Comparison of ENCODE assay signal across 13 cellular contexts in the genomic region with DNA sequence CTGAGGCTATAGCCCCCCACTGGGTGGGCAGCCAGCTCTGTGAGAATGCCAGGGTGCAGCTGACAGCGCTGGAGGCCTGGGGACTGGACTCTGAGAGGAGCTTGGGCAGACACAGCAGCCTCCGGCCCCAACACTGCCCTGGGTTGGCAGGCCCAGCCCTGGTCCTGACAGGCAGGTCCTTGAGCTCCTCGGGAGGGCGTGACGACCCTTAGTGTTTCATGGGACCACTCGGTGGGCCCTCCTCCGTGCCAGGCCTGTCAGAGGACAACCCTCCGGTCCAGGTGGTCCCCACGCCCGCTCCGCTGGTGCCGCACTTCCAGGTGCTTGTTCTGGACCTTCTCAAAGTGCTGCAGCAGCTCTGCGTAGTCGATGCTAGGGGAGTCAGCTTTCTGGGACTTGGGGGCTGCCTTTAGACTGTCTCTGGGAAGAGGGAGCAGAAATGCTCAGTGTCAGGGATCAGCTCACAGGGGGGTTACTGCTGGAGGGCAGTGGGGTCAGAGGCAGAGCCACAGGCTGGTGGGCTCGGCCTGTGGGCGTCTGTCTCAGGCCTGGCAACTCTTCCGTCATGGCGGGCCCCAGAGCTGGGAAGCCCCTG. TPM values are rescaled to one million over a fixed set of nuclear protein-coding genes. Genes with fewer than 3 reads are reported as not detected.
DNase-seq lines count a peak whose midpoint lies in the region; ATAC-seq and TF ChIP-seq lines count a peak whose summit lies in the region.
"Had no signal": no experiment of that assay in that cellular context is flagged by ENCODE, and none has a peak within 500 bp of the region (broad histone marks: within the 10 kb centered on the region; RNA-seq: fewer than 3 reads in every experiment).

No MANE protein-coding gene starts in this region.

- TF ChIP-seq CTCF in C4-2B (conservative IDR thresholded peaks at IDR 0.05) (no peak), adrenal gland (IDR thresholded peaks at IDR 0.05) (no peak), sigmoid colon (IDR thresholded peaks at IDR 0.05) (no peak)

- no peaks in the 10 kb centered on the region for H3K36me3 Mint-ChIP-seq in activated CD4-positive, alpha-beta memory T cell treated with anti-CD3 and anti-CD28 coated beads, Interleukin-2, amount 10 ng/mL, durations not matched to agents 7 days and 5 days (ENCODE audit: low read depth)

- H3K9me3 Mint-ChIP-seq in activated CD4-positive, alpha-beta memory T cell treated with anti-CD3 and anti-CD28 coated beads, Interleukin-2, amount 10 ng/mL, durations not matched to agents 7 days and 5 days = no peaks in the 10 kb centered on the region

- H3K27ac ChIP-seq in C4-2B (peak overlapping the region; percentile 81; the same call in 1 of the 2 replicates), adrenal gland (peak overlapping the region in 4 of 5 donors; percentile 37 to 96 (median 65)), right cardiac atrium (ENCODE audit: low read length) (peak overlapping the region; percentile 91), sigmoid colon (peak overlapping the region; percentile 95 to 99 (median 98))

- peaks cover 14% of the 10 kb centered on the region for H3K27me3 Mint-ChIP-seq in activated CD4-positive, alpha-beta memory T cell treated with anti-CD3 and anti-CD28 coated beads, Interleukin-2, amount 10 ng/mL, durations not matched to agents 7 days and 5 days

- no peaks in the 10 kb centered on the region for H3K9me3 ChIP-seq in adrenal gland (replicated peaks in 1 of 3)
- no peaks in the 10 kb centered on the region for H3K9me3 ChIP-seq in right cardiac atrium (ENCODE audit: control insufficient read depth, low read length)
- H3K9me3 ChIP-seq in sigmoid colon = no peaks in the 10 kb centered on the region

- H3K4me1 ChIP-seq in adrenal gland (replicated peaks in 1 of 2) (peaks cover 37 to 69% of the 10 kb centered on the region in 2 donors), right cardiac atrium (ENCODE audit: control insufficient read depth, insufficient read depth, low read length) (peaks cover 44% of the 10 kb centered on the region), sigmoid colon (peaks cover 4 to 89% (median 86%) of the 10 kb centered on the region in 4 donors)

- H3K27me3 ChIP-seq in adrenal gland (no peaks in the 10 kb centered on the region), right cardiac atrium (ENCODE audit: control insufficient read depth, insufficient read depth) (no peaks in the 10 kb centered on the region), sigmoid colon (no peaks in the 10 kb centered on the region)

- 75 to 86% (median 83%) methylated on average over 7 to 18 of the region's 18 CpGs for WGBS in adrenal gland, 4 donors
- 71% methylated on average over 18 of the region's 18 CpGs for WGBS in right cardiac atrium
- 86 to 90% methylated on average over 18 of the region's 18 CpGs for WGBS in sigmoid colon, 2 donors

- intact Hi-C loops in adrenal gland (cut with DNase I) = no loop called here
- intact Hi-C loops in right cardiac atrium (cut with DNase I) = loop anchor here in 3 of 4 donors (5.0 to 10.0 kb wide), 3 partner anchors 47 to 87 kb away; no protein-coding TSS in a partner anchor
- intact Hi-C loops in sigmoid colon (cut with DNase I) = loop anchor here (2.0 kb wide), 1 partner anchor 23 kb away; no protein-coding TSS in a partner anchor

- TF ChIP-seq POLR2A in adrenal gland (IDR thresholded peaks at IDR 0.05) (no peak), sigmoid colon (IDR thresholded peaks at IDR 0.05) (no peak)

- CTCF ChIA-PET in activated CD4-positive, alpha-beta memory T cell treated with anti-CD3 and anti-CD28 coated beads, Interleukin-2, amount 10 ng/mL, durations not matched to agents 7 days and 5 days (lab: Charles Lee) = interaction anchor here (1.0 to 2.3 kb wide), 2 partner anchors 51 to 84 kb away, joined by 3 to 10 read pairs; no protein-coding TSS in a partner anchor

- peaks cover 1% of the 10 kb centered on the region for H3K4me1 Mint-ChIP-seq in activated CD4-positive, alpha-beta memory T cell treated with anti-CD3 and anti-CD28 coated beads, Interleukin-2, amount 10 ng/mL, durations not matched to agents 7 days and 5 days

- H3K4me3 ChIP-seq in adrenal gland (no peak overlapping the region), right cardiac atrium (ENCODE audit: low read length) (no peak overlapping the region), sigmoid colon (no peak overlapping the region)

- no peak overlapping the region for H3K4me3 Mint-ChIP-seq in activated CD4-positive, alpha-beta memory T cell treated with anti-CD3 and anti-CD28 coated beads, Interleukin-2, amount 10 ng/mL, durations not matched to agents 7 days and 5 days

- no peaks in the 10 kb centered on the region for H3K36me3 ChIP-seq in adrenal gland (replicated peaks in 1 of 2)
- no peaks in the 10 kb centered on the region for H3K36me3 ChIP-seq in sigmoid colon

- no peak for TF ChIP-seq EP300 in sigmoid colon (IDR thresholded peaks at IDR 0.05)

- POLR2A ChIA-PET in activated CD4-positive, alpha-beta memory T cell treated with anti-CD3 and anti-CD28 coated beads, Interleukin-2, amount 10 ng/mL, durations not matched to agents 7 days and 5 days (lab: Charles Lee) = interaction anchor here (2.3 kb wide), 1 partner anchor 8 kb away, joined by 8 read pairs; no protein-coding TSS in a partner anchor

- no peak overlapping the region for H3K27ac Mint-ChIP-seq in activated CD4-positive, alpha-beta memory T cell treated with anti-CD3 and anti-CD28 coated beads, Interleukin-2, amount 10 ng/mL, durations not matched to agents 7 days and 5 days

- DNase-seq in adrenal gland (no peak), right cardiac atrium (peak; percentile 27 to 70 (median 68)), sigmoid colon (no peak), GDM1 (lab: John Stamatoyannopoulos, UW) (no peak), NCI-H526 treated with DMSO at 0.1 percent for 48 hours (lab: John Stamatoyannopoulos, UW) (no peak), kidney tubule cell (ENCODE audit: low spot score) (no peak)
- no peak for DNase-seq in activated CD4-positive, alpha-beta memory T cell treated with anti-CD3 and anti-CD28 coated beads, Interleukin-2, amount 10 ng/mL, durations not matched to agents 7 days and 5 days
- DNase-seq: activated effector memory CD4-positive, alpha-beta T cell treated with Interleukin-2 at 50 U/mL for 16 hours; effector CD4-positive, alpha-beta T cell; NCI-H187 treated with DMSO at 0.1 percent for 48 hours; PC-3; retina had no signal

- ATAC-seq in right cardiac atrium = no peak
- ATAC-seq: PC-3 had no signal

RNA-seq across cellular contexts. Expression of gene MTSS2, which starts 1.9 kb away (rescaled TPM):
- 100 to 1,000 TPM in 1 of 8 donors, 10 to 100 TPM in 7; 60.1 to 127 (median 76.2) TPM for total RNA-seq in adrenal gland
- 100 to 1,000 TPM in 1 of 3 donors, 10 to 100 TPM in 2; 32.4 to 145 (median 39.2) TPM for polyA plus RNA-seq in adrenal gland
- total RNA-seq in right cardiac atrium = 10 to 100 TPM; 60.4 to 71.2 (median 67.7) TPM
- 47.5 TPM for polyA plus RNA-seq in right cardiac atrium
- total RNA-seq in sigmoid colon = 10 to 100 TPM; 36.4 to 100.0 (median 60.7) TPM
- 10 to 100 TPM in 2 of 3 donors, 1 to 10 TPM in 1; 5.4 to 28.2 (median 10.9) TPM for polyA plus RNA-seq in sigmoid colon
- total RNA-seq in activated CD4-positive, alpha-beta memory T cell treated with anti-CD3 and anti-CD28 coated beads, Interleukin-2, amount 10 ng/mL, durations not matched to agents 7 days and 5 days = 1 to 10 TPM; 3.3 TPM

RNA-seq across cellular contexts. Expression of gene IL34, which starts 41.4 kb away (rescaled TPM):
- total RNA-seq in adrenal gland (10 to 100 TPM; 16.8 to 62.9 (median 40.3) TPM), right cardiac atrium (1 to 10 TPM in 2 of 4 donors, under 1 TPM in 2; 0.74 to 2.1 (median 1.5) TPM), sigmoid colon (1 to 10 TPM in 3 of 4 donors, not detected in 1; 3.6 to 5.4 (median 4.6) TPM)
- polyA plus RNA-seq in adrenal gland (10 to 100 TPM in 2 of 3 donors, 1 to 10 TPM in 1; 3.2 to 36.5 (median 35.0) TPM), right cardiac atrium (1.9 TPM), sigmoid colon (1 to 10 TPM in 2 of 3 donors, not detected in 1; 1.8 to 5.5 TPM)
- not detected for total RNA-seq in activated CD4-positive, alpha-beta memory T cell treated with anti-CD3 and anti-CD28 coated beads, Interleukin-2, amount 10 ng/mL, durations not matched to agents 7 days and 5 days
- total RNA-seq: PC-3 had no signal

Comparison
In these comparisons a context has a peak if more than half of its experiments do, and no peak if none do; other contexts are left out.
1. DNase-seq: peak in right cardiac atrium (3 of 3); none in adrenal gland (0 of 7), sigmoid colon (single experiment), GDM1 (single experiment), NCI-H526 treated with DMSO at 0.1 percent for 48 hours (single experiment), kidney tubule cell (single experiment) and activated CD4-positive, alpha-beta memory T cell treated with anti-CD3 and anti-CD28 coated beads, Interleukin-2, amount 10 ng/mL, durations not matched to agents 7 days and 5 days (single experiment).
2. RNA of gene MTSS2, which starts 1.9 kb away (total RNA-seq): 60.1 to 127 TPM in adrenal gland, 36.4 to 100.0 TPM in sigmoid colon and 60.4 to 71.2 TPM in right cardiac atrium; 3.3 TPM in activated CD4-positive, alpha-beta memory T cell treated with anti-CD3 and anti-CD28 coated beads, Interleukin-2, amount 10 ng/mL, durations not matched to agents 7 days and 5 days; every median in the first group is over 4 times any median in the second.
3. intact Hi-C loops: an anchor here in right cardiac atrium (5.0 to 10.0 kb wide) and sigmoid colon (2.0 kb wide); none called in adrenal gland.
4. Peak in every context shown above with its lines, with median percentiles within 50 percentile points of each other: H3K27ac ChIP-seq.